Comparison of ENCODE assay signal across 8 cellular contexts in genomic region chr9:12702160-12702758, GRCh38. TPM values are rescaled to one million over a fixed set of nuclear protein-coding genes. Genes with fewer than 3 reads are reported as not detected.
DNase-seq lines count a peak whose midpoint lies in the region; ATAC-seq, FAIRE-seq and TF ChIP-seq lines count a peak whose summit lies in the region.

No MANE protein-coding gene starts in this region.

- peak; percentile 90 for ATAC-seq in SK-N-SH treated with all-trans-retinoic acid at 6 μM for 48 hours
- peak; percentile 55 to 65 for ATAC-seq in gastrocnemius medialis
- no peak for ATAC-seq in HG02759 (IDR thresholded peaks at IDR 0.05; ENCODE audit: unreplicated experiment)
- no peak for ATAC-seq in GM21390 (IDR thresholded peaks at IDR 0.05; ENCODE audit: unreplicated experiment)
- no peak for ATAC-seq in GM21717 (IDR thresholded peaks at IDR 0.05; ENCODE audit: unreplicated experiment)

- no peaks in the 10 kb centered on the region for H3K27me3 ChIP-seq in cardiac muscle cell
- no peaks in the 10 kb centered on the region for H3K27me3 ChIP-seq in gastrocnemius medialis

- DNase-seq in HFF-Myc (ENCODE audit: extremely low read depth, low read depth) (no peak), cardiac muscle cell (ENCODE audit: low read depth in 1 of 2, low spot score in 1 of 2) (peak; percentile 66 to 91), gastrocnemius medialis (peak in 1 of 2 donors; percentile 19), GM12892 (ENCODE audit: insufficient read length) (no peak)

- in situ Hi-C loops in gastrocnemius medialis (cut with MboI; ENCODE audit: low sequenced_read_pairs in 4 of 4), result loop anchor here in 2 of 4 donors (25.0 kb wide), 2 partner anchors 110 to 385 kb away; no protein-coding TSS in a partner anchor

- TF ChIP-seq CTCF in HFF-Myc (IDR thresholded peaks at IDR 0.05; ENCODE audit: low read depth, low read length, missing control alignments) (peak; percentile 62), cardiac muscle cell (IDR thresholded peaks at IDR 0.05; ENCODE audit: low read depth, low read length) (peak; percentile 64), gastrocnemius medialis (IDR thresholded peaks at IDR 0.05 in 4 of 5, conservative IDR thresholded peaks at IDR 0.05 in 1 of 5) (peak in 3 of 5 experiments; percentile 24 to 44 (median 40))

- TF ChIP-seq POLR2A in gastrocnemius medialis (IDR thresholded peaks at IDR 0.05) (no peak), GM12892 (IDR thresholded peaks at IDR 0.05; ENCODE audit: low read depth, low read length) (no peak)

- no peak overlapping the region for H3K27ac ChIP-seq in cardiac muscle cell
- no peak overlapping the region for H3K27ac ChIP-seq in gastrocnemius medialis

- H3K4me1 ChIP-seq in cardiac muscle cell (ENCODE audit: low read depth) (peaks cover 14% of the 10 kb centered on the region), gastrocnemius medialis (peaks cover 0 to 9% of the 10 kb centered on the region in 2 donors)

- H3K4me3 ChIP-seq in HFF-Myc (replicated peaks; ENCODE audit: low read depth, low read length) (no peak overlapping the region), cardiac muscle cell (no peak overlapping the region), gastrocnemius medialis (no peak overlapping the region)

- H3K36me3 ChIP-seq in cardiac muscle cell (no peaks in the 10 kb centered on the region), gastrocnemius medialis (no peaks in the 10 kb centered on the region)

- H3K9me3 ChIP-seq in cardiac muscle cell (ENCODE audit: low read depth) (no peaks in the 10 kb centered on the region), gastrocnemius medialis (no peaks in the 10 kb centered on the region)

- intact Hi-C loops in gastrocnemius medialis (cut with DNase I; ENCODE audit: low total_unique reads), result no loop called here

- FAIRE-seq in GM12892 (lab: Jason Lieb, UNC), result no peak

TF ChIP-seq in SK-N-SH treated with all-trans-retinoic acid at 6 μM for 48 hours, 23 proteins besides CTCF, POLR2A, EP300 and RAD21:
- TF ChIP-seq ZC3H10 (CRISPR knock-in tag; IDR thresholded peaks at IDR 0.05), result no peak
- no peak for TF ChIP-seq ZNF8 (CRISPR knock-in tag; IDR thresholded peaks at IDR 0.05)
- no peak for TF ChIP-seq ESRRG (CRISPR knock-in tag; IDR thresholded peaks at IDR 0.05)
- no peak for TF ChIP-seq RARB (CRISPR knock-in tag; IDR thresholded peaks at IDR 0.05)
- TF ChIP-seq CSDC2 (CRISPR knock-in tag; IDR thresholded peaks at IDR 0.05), result no peak
- TF ChIP-seq ZNF565 (CRISPR knock-in tag; conservative IDR thresholded peaks at IDR 0.05; ENCODE audit: low read depth), result no peak
- no peak for TF ChIP-seq CREB5 (CRISPR knock-in tag; IDR thresholded peaks at IDR 0.05; ENCODE audit: low read depth)
- TF ChIP-seq TSHZ2 (CRISPR knock-in tag; IDR thresholded peaks at IDR 0.05), result no peak
- TF ChIP-seq POU6F1 (CRISPR knock-in tag; IDR thresholded peaks at IDR 0.05; ENCODE audit: borderline replicate concordance, low read depth), result no peak
- TF ChIP-seq OSR1 (CRISPR knock-in tag; IDR thresholded peaks at IDR 0.05), result no peak
- TF ChIP-seq GLIS3 (CRISPR knock-in tag; IDR thresholded peaks at IDR 0.05), result no peak
- TF ChIP-seq PPARA (CRISPR knock-in tag; IDR thresholded peaks at IDR 0.05; ENCODE audit: borderline replicate concordance), result no peak
- TF ChIP-seq ZNF70 (CRISPR knock-in tag; IDR thresholded peaks at IDR 0.05), result no peak
- TF ChIP-seq PATZ1 (CRISPR knock-in tag; IDR thresholded peaks at IDR 0.05; ENCODE audit: borderline replicate concordance), result no peak
- TF ChIP-seq SNAI2 (CRISPR knock-in tag; IDR thresholded peaks at IDR 0.05), result no peak
- TF ChIP-seq BACH2 (CRISPR knock-in tag; IDR thresholded peaks at IDR 0.05; ENCODE audit: borderline replicate concordance), result no peak
- TF ChIP-seq ZFP30 (CRISPR knock-in tag; IDR thresholded peaks at IDR 0.05), result no peak

RNA-seq across cellular contexts. Expression of gene TYRP1, which starts 9.1 kb away (rescaled TPM):
- total RNA-seq in cardiac muscle cell (0.48 TPM in 1 of 2 replicates, not detected in the other), gastrocnemius medialis (10 to 100 TPM in 1 of 4 donors, 1 to 10 TPM in 2, under 1 TPM in 1; 0.84 to 10.3 (median 1.6) TPM)
- 0.59 TPM in 1 of 2 replicates, not detected in the other for polyA plus RNA-seq in cardiac muscle cell
- not detected for polyA plus RNA-seq in GM12892 (2012; ENCODE audit: missing spikeins)

Comparison
In these comparisons a context has a peak if more than half of its experiments do, and no peak if none do; other contexts are left out.
1. DNase-seq: peak in cardiac muscle cell (2 of 2); none in HFF-Myc (single experiment) and GM12892 (single experiment).
2. ATAC-seq: peak in SK-N-SH treated with all-trans-retinoic acid at 6 μM for 48 hours (single experiment) and gastrocnemius medialis (2 of 2); none in HG02759 (single experiment), GM21390 (single experiment) and GM21717 (single experiment).
3. Peak in every context shown above with its lines, with median percentiles within 50 percentile points of each other: CTCF ChIP-seq.